In the genomic region with DNA sequence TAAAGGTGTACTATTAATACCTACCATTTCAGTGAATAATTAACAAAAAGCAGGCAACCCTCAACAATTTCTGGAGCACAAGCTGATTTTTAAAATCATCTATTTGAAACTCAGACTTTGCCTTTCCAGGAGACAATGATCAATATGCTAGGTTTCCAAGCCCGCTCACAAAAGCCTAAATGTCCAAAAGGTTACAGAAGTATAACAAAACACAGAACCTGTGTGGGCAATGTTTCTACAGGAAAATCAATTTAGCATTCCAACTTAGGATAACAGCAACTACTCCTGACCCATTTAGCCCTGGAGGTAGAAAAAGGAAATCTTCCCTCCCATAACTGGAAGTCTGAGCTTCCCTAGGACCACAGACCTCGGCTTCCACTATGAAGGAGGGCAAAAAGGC, we compare ENCODE assay signal across 26 cellular contexts.
"Had no signal": no experiment of that assay in that cellular context is flagged by ENCODE, and none has a peak within 500 bp of the region (broad histone marks: within the 10 kb centered on the region; RNA-seq: fewer than 3 reads in every experiment).

No MANE protein-coding gene starts in this region.

- H3K27me3 Mint-ChIP-seq: activated naive CD8-positive, alpha-beta T cell treated with anti-CD3 and anti-CD28 coated beads, Interleukin-2, amount 10 ng/mL, durations not matched to agents 7 days and 5 days; naive B cell had no signal

- H3K4me3 Mint-ChIP-seq: activated naive CD4-positive, alpha-beta T cell treated with anti-CD3 and anti-CD28 coated beads for 36 hours; activated T-cell treated with anti-CD3 and anti-CD28 coated beads, Interleukin-2, amount 50 U/mL, for 72 hours; mesothelial cell of epicardium; T-helper 1 cell treated with Interleukin-12 subunit alpha and Interleukin-12 subunit beta and Interleukin-4 antibody, amounts not matched to agents 30 μg/mL and 1 μg/mL, for 36 hours had no signal

- H3K9me3 ChIP-seq: ascending aorta, colonic mucosa, pancreas, right atrium auricular region, suprapubic skin, tibial nerve had no signal

- H3K36me3 ChIP-seq: ascending aorta, cardiac muscle cell, colonic mucosa, pancreas, right atrium auricular region, suprapubic skin, tibial nerve had no signal

- H3K4me1 ChIP-seq: ascending aorta, colonic mucosa, right atrium auricular region had no signal

- DNase-seq: activated CD4-positive, CD25-positive, alpha-beta regulatory T cell treated with anti-CD3 and anti-CD28 coated beads, Interleukin-2, amount 50 U/mL, for 72 hours; activated effector memory CD4-positive, alpha-beta T cell treated with Interleukin-2 at 50 U/mL for 16 hours; activated naive CD4-positive, alpha-beta T cell treated with anti-CD3 and anti-CD28 coated beads for 36 hours; activated naive CD8-positive, alpha-beta T cell treated with anti-CD3 and anti-CD28 coated beads, Interleukin-2, amount 10 ng/mL, durations not matched to agents 7 days and 5 days; activated T-cell treated with anti-CD3 and anti-CD28 coated beads for 4 hours; activated T-cell treated with anti-CD3 and anti-CD28 coated beads, Interleukin-2, amount 50 U/mL, for 72 hours; cerebellar nuclear complex; colonic mucosa; effector CD8-positive, alpha-beta T cell; islet precursor cell; left ventricle myocardium superior; mammary epithelial cell; naive B cell; nucleus accumbens; pancreas; stimulated activated naive CD4-positive, alpha-beta T cell; SW 1271; T1000 had no signal

- H3K27ac Mint-ChIP-seq: activated naive CD4-positive, alpha-beta T cell treated with anti-CD3 and anti-CD28 coated beads for 36 hours; activated naive CD8-positive, alpha-beta T cell treated with anti-CD3 and anti-CD28 coated beads, Interleukin-2, amount 10 ng/mL, durations not matched to agents 7 days and 5 days; activated T-cell treated with anti-CD3 and anti-CD28 coated beads, Interleukin-2, amount 50 U/mL, for 72 hours; brain; mesothelial cell of epicardium; T-helper 1 cell treated with Interleukin-12 subunit alpha and Interleukin-12 subunit beta and Interleukin-4 antibody, amounts not matched to agents 30 μg/mL and 1 μg/mL, for 36 hours had no signal

- H3K9me3 Mint-ChIP-seq: activated naive CD4-positive, alpha-beta T cell treated with anti-CD3 and anti-CD28 coated beads for 36 hours; activated naive CD8-positive, alpha-beta T cell treated with anti-CD3 and anti-CD28 coated beads, Interleukin-2, amount 10 ng/mL, durations not matched to agents 7 days and 5 days; activated T-cell treated with anti-CD3 and anti-CD28 coated beads, Interleukin-2, amount 50 U/mL, for 72 hours; T-helper 1 cell treated with Interleukin-12 subunit alpha and Interleukin-12 subunit beta and Interleukin-4 antibody, amounts not matched to agents 30 μg/mL and 1 μg/mL, for 36 hours had no signal

- H3K36me3 Mint-ChIP-seq: brain, mesothelial cell of epicardium, naive B cell had no signal

- H3K27ac ChIP-seq: ascending aorta, cardiac muscle cell, colonic mucosa, right atrium auricular region, suprapubic skin, tibial nerve had no signal

- ATAC-seq: activated T-cell treated with anti-CD3 and anti-CD28 coated beads, Interleukin-2, amount 50 U/mL, for 72 hours; left ventricle myocardium superior; pancreas had no signal

- H3K4me3 ChIP-seq: ascending aorta, cardiac muscle cell, colonic mucosa, pancreas, right atrium auricular region, suprapubic skin, tibial nerve had no signal

- H3K27me3 ChIP-seq: ascending aorta, cardiac muscle cell, colonic mucosa, pancreas, right atrium auricular region, suprapubic skin had no signal
